Comparison of ENCODE assay signal across 1 cellular context in the genomic region with DNA sequence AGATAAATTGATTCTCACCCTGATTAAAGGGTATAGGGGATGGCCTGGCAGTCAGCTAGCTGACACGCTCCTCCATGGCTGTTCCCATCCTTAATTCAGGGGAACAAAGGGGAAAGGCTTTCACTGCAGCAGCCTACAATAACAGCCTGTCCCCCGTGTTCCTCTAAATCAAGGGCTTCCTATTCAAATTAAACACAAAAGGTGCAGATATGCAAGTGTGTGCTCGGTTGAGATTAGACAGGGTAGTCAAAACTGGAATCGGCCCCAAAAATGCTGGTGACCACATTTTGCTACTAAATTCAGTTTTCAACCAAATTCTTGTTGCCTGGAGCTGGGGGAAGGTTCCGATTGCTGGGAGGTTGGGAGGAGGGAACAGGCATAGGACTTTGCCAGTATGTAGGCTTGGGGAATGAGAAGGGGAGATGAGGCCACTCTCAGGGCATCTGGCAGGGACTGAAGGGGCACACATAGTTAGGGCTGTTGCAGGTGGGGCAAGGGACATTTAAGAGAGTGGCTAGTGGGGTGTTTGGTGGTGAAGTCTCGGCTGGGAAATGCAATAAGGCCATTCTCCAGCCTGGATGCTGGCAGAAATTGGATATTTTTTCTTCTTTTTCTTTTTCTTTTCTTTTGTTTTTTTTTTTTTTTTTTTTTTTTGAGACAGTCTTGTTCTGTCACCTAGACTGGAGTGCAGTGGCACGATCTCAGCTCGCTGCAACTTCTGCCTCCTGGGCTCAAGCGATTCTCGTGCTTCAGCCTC.
TF ChIP-seq lines count a peak whose summit lies in the region.

No MANE protein-coding gene starts in this region.

TF ChIP-seq in HepG2, 621 proteins besides CTCF, POLR2A, EP300 and RAD21 (continued from another document):
- TF ChIP-seq, protein P1, sequence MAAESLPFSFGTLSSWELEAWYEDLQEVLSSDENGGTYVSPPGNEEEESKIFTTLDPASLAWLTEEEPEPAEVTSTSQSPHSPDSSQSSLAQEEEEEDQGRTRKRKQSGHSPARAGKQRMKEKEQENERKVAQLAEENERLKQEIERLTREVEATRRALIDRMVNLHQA (CRISPR knock-in tag; IDR thresholded peaks at IDR 0.05) = no peak
